21 cellular contexts compared by ENCODE assay signal in genomic region chr5:136060963-136061362, GRCh38. TPM values are rescaled to one million over a fixed set of nuclear protein-coding genes. Genes with fewer than 3 reads are reported as not detected.
DNase-seq lines count a peak whose midpoint lies in the region; ATAC-seq, FAIRE-seq and TF ChIP-seq lines count a peak whose summit lies in the region.
"Had no signal": no experiment of that assay in that cellular context is flagged by ENCODE, and none has a peak within 500 bp of the region (broad histone marks: within the 10 kb centered on the region; RNA-seq: fewer than 3 reads in every experiment).

No MANE protein-coding gene starts in this region.

- H3K9me3 ChIP-seq in HepG2 (ENCODE audit: low read length) (no peaks in the 10 kb centered on the region), WERI-Rb-1 (ENCODE audit: severe bottlenecking) (no peaks in the 10 kb centered on the region)
- H3K9me3 ChIP-seq: MG63 had no signal

- intact Hi-C loops in Calu3 (cut with micrococcal nuclease; ENCODE audit: unreplicated experiment), result no loop called here
- intact Hi-C loops in HepG2 (cut with micrococcal nuclease; ENCODE audit: unreplicated experiment), result no loop called here

- ATAC-seq in HepG2 (no peak), HG03460 (IDR thresholded peaks at IDR 0.05; ENCODE audit: unreplicated experiment) (no peak)

- H3K4me3 ChIP-seq in HepG2 (replicated peaks in 1 of 3; ENCODE audit: insufficient read depth in 1 of 3, low read depth in 2 of 3, low read length in 3 of 3) (no peak overlapping the region), WERI-Rb-1 (ENCODE audit: low read depth, low read length) (no peak overlapping the region)
- H3K4me3 ChIP-seq: MG63 had no signal

- peak overlapping the region; percentile 53 for H3K27ac ChIP-seq in RWPE1
- no peak overlapping the region for H3K27ac ChIP-seq in HepG2 (ENCODE audit: extremely low read length, insufficient read depth, low read length)
- no peak overlapping the region for H3K27ac ChIP-seq in WERI-Rb-1

- TF ChIP-seq EP300 in HepG2 (IDR thresholded peaks at IDR 0.05; ENCODE audit: low read depth in 2 of 2, low read length in 2 of 2) (no peak), HepG2 (CRISPR knock-in tag; IDR thresholded peaks at IDR 0.05; ENCODE audit: borderline replicate concordance) (no peak)

- CTCF ChIA-PET in Calu3 (lab: Charles Lee), result no interaction called here
- CTCF ChIA-PET in RWPE1 (lab: Yijun Ruan, JAX), result no interaction called here
- CTCF ChIA-PET in HepG2 (lab: Yijun Ruan, JAX; ENCODE audit: low intra/inter-chr PET ratio, low total read pairs), result no interaction called here

- H3K4me3 Mint-ChIP-seq in Calu3 (ENCODE audit: low read depth, unreplicated experiment), result no peak overlapping the region

- no peak for TF ChIP-seq POLR2A in HepG2 (IDR thresholded peaks at IDR 0.05; ENCODE audit: insufficient read depth in 1 of 2, low read depth in 2 of 2, low read length in 2 of 2)

- H3K36me3 ChIP-seq in HepG2 (replicated peaks in 1 of 2; ENCODE audit: control insufficient read depth in 1 of 2, insufficient read depth in 2 of 2, low read length in 2 of 2), result peaks cover 33 to 64% of the 10 kb centered on the region in 2 experiments
- H3K36me3 ChIP-seq in WERI-Rb-1, result no peaks in the 10 kb centered on the region

- peak overlapping the region; percentile 42 for H3K27ac Mint-ChIP-seq in Calu3 (ENCODE audit: unreplicated experiment)

- H3K4me1 Mint-ChIP-seq in Calu3 (ENCODE audit: low read depth, unreplicated experiment), result peaks cover 32% of the 10 kb centered on the region

- no peaks in the 10 kb centered on the region for H4K20me1 ChIP-seq in HepG2 (ENCODE audit: insufficient read depth, low read length)

- no peak overlapping the region for H2AFZ ChIP-seq in HepG2 (ENCODE audit: low read length)

- TF ChIP-seq RAD21 in HepG2 (CRISPR knock-in tag; IDR thresholded peaks at IDR 0.05), result no peak

- BruUV-seq in Calu3 (replicated peaks; lab: Mats Ljungman, UMichigan), result no TSS peak
- no TSS peak for BruUV-seq in HepG2 (replicated peaks; lab: Mats Ljungman, UMichigan)

- POLR2A ChIA-PET in RWPE1 (lab: Yijun Ruan, JAX; ENCODE audit: low non-redundant PET), result no interaction called here
- POLR2A ChIA-PET in HepG2 (lab: Yijun Ruan, JAX), result no interaction called here

- no peak for TF ChIP-seq CTCF in Calu3 (IDR thresholded peaks at IDR 0.05; ENCODE audit: unreplicated experiment)
- no peak for TF ChIP-seq CTCF in RWPE1 (conservative IDR thresholded peaks at IDR 0.05; ENCODE audit: low read depth)
- no peak for TF ChIP-seq CTCF in HepG2 (CRISPR knock-in tag; IDR thresholded peaks at IDR 0.05)
- TF ChIP-seq CTCF in WERI-Rb-1 (IDR thresholded peaks at IDR 0.05; ENCODE audit: low read depth, low read length), result no peak

- peaks cover 58% of the 10 kb centered on the region for H3K4me1 ChIP-seq in HepG2 (ENCODE audit: insufficient read depth, low read length)

- peaks cover 26% of the 10 kb centered on the region for H3K36me3 Mint-ChIP-seq in Calu3 (ENCODE audit: insufficient read depth, unreplicated experiment)

- no peak for FAIRE-seq in HepG2 (lab: Jason Lieb, UNC)
- FAIRE-seq: GM12892 had no signal

- no peaks in the 10 kb centered on the region for H3K79me2 ChIP-seq in HepG2 (ENCODE audit: insufficient read depth, low read length)

- H3K27me3 ChIP-seq in HepG2 (ENCODE audit: control insufficient read depth in 1 of 2, insufficient read depth in 2 of 2, low read length in 2 of 2) (no peaks in the 10 kb centered on the region), WERI-Rb-1 (ENCODE audit: insufficient read depth, low read depth, severe bottlenecking) (no peaks in the 10 kb centered on the region)
- H3K27me3 ChIP-seq: MG63 had no signal

- H3K9ac ChIP-seq in HepG2 (ENCODE audit: insufficient read depth, low read depth, low read length), result no peak overlapping the region

- no peaks in the 10 kb centered on the region for H3K9me3 Mint-ChIP-seq in Calu3 (ENCODE audit: low read depth, unreplicated experiment)

- in situ Hi-C loops in HepG2 (cut with HindIII; ENCODE audit: extremely low pct_ligation_motif_present, low pct_unique_long_range_greater_than_20kb), result loop anchor here (5.0 kb wide), 2 partner anchors 34 to 119 kb away; partner anchors contain the start of gene TGFBI

- 99% methylated on average over 7 of the region's 7 CpGs for WGBS in HepG2 (ENCODE audit: low lambda C conversion rate)

- no peaks in the 10 kb centered on the region for H3K27me3 Mint-ChIP-seq in Calu3 (ENCODE audit: unreplicated experiment)

- H3K4me2 ChIP-seq in HepG2 (ENCODE audit: low read depth, low read length), result no peak overlapping the region

- no peak for DNase-seq in Calu3
- no peak for DNase-seq in RWPE1 (ENCODE audit: low spot score)
- no peak for DNase-seq in HepG2 (ENCODE audit: low spot score)
- no peak for DNase-seq in hippocampal formation (lab: John Stamatoyannopoulos, UW)
- no peak for DNase-seq in T-helper 1 cell
- no peak for DNase-seq in WERI-Rb-1
- DNase-seq: ACHN, DMS153, DND-41, H7, KG1, NCI-H1105 treated with DMSO at 0.1 percent for 48 hours, NCI-H146, NCI-H1930, NCI-H2107, NCI-H446, NCI-H524 treated with DMSO at 0.1 percent for 48 hours, SHP77 treated with DMSO at 0.1 percent for 48 hours had no signal

TF ChIP-seq in HepG2, 621 proteins besides CTCF, POLR2A, EP300 and RAD21:
- TF ChIP-seq ZSCAN31 (CRISPR knock-in tag; IDR thresholded peaks at IDR 0.05; ENCODE audit: low read depth), result no peak
- TF ChIP-seq RBFOX2 (IDR thresholded peaks at IDR 0.05; ENCODE audit: low read depth, low read length), result 0 out of 2 replicates have a peak, but pooled peaks have one; percentile 17

RNA-seq across cellular contexts. Expression of gene TGFBI, which starts 32.2 kb away (rescaled TPM):
- total RNA-seq in Calu3 (2022) (41.4 and 95.2 TPM in 2 replicates), HepG2 (2016; rRNA removed; fragmentation: Illumina TruSeq; extraction: Trizol) (138 and 275 TPM in 2 replicates)
- 50.3 and 55.8 TPM in 2 replicates for total RNA-seq in HepG2 (2016; cell fraction: cytosol; rRNA removed; fragmentation: Illumina TruSeq; extraction: Trizol; ENCODE audit: low read depth)
- total RNA-seq in HepG2 (2016; cell fraction: insoluble cytoplasmic fraction; rRNA removed; fragmentation: Illumina TruSeq; extraction: Trizol), result 131 and 276 TPM in 2 replicates
- total RNA-seq in HepG2 (2016; cell fraction: membrane; rRNA removed; fragmentation: Illumina TruSeq; extraction: Trizol), result 113 and 131 TPM in 2 replicates
- total RNA-seq in HepG2 (2016; cell fraction: nucleus; rRNA removed; fragmentation: Illumina TruSeq; extraction: Trizol), result 247 and 314 TPM in 2 replicates
- polyA plus RNA-seq in HepG2 (2011; rRNA removed), result 441 and 457 TPM in 2 replicates
- 304 and 337 TPM in 2 replicates for polyA plus RNA-seq in HepG2 (2011; cell fraction: cytosol; rRNA removed)
- 658 and 897 TPM in 2 replicates for polyA plus RNA-seq in HepG2 (2011; cell fraction: nucleus; rRNA removed)
- polyA plus RNA-seq in HepG2 (2012), result 309 and 371 TPM in 2 replicates
- polyA plus RNA-seq in HepG2 (2016; cell fraction: cytosol; fragmentation: Illumina TruSeq; extraction: Trizol; ENCODE audit: low read depth), result 43.1 and 46.7 TPM in 2 replicates
- 120 and 134 TPM in 2 replicates for polyA plus RNA-seq in HepG2 (2016; cell fraction: insoluble cytoplasmic fraction; fragmentation: Illumina TruSeq; extraction: Trizol; ENCODE audit: low read depth)
- polyA plus RNA-seq in HepG2 (2016; cell fraction: membrane; fragmentation: Illumina TruSeq; extraction: Trizol; ENCODE audit: low read depth), result 83.1 and 98.3 TPM in 2 replicates
- 385 and 414 TPM in 2 replicates for polyA plus RNA-seq in HepG2 (2016; cell fraction: nucleus; fragmentation: Illumina TruSeq; extraction: Trizol; ENCODE audit: insufficient read depth, low read depth)
- 25.5 and 364 TPM in 2 replicates for polyA minus RNA-seq in HepG2 (2011; rRNA and poly(A)+ RNA removed; ENCODE audit: low replicate concordance)
- 249 and 302 TPM in 2 replicates for polyA minus RNA-seq in HepG2 (2011; cell fraction: cytosol; rRNA and poly(A)+ RNA removed)
- polyA minus RNA-seq in HepG2 (2011; cell fraction: nucleus; rRNA and poly(A)+ RNA removed), result 204 and 216 TPM in 2 replicates
